Comparison of ENCODE assay signal across 1 cellular context in the genomic region with DNA sequence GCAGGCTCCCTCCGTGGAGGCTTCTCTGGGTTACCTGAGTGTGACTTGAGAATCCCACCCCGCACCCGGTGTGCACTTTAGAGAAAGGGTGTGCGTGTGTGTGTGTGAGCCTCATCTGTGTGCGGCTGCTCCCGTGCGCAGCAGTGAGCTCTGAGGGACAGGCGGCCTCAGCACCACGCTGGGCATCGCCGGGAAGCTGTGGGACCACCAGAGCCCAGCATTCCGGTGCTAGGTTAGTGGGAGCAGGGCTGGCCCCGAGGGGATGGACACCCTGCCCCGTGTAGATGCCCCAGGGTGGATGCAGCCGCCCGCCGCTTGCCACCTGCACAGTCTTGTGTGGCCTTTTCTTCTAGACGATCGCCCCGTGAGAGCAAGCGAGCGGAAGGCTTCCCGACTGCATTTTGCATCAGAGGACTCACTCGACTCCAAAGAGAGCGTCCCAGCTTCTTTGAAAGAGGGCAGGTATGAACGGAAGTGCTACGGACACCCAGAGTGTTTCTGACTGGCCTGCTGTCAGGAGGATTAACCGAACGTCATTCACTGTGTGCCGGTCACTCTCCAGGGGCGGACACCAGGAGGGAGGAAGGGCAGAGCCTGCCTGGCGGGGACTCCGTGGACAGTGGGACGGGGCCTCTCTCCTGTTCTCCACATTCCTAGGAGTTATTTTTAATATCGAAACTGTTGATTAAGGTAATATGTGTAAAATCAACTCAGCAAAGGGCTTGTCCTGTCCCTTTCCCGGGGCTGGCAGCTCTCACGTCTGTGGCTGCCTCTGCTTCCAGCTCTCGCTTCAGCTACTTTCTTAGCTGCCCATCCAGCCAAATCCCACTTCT.
A peak's percentile ranks its signal among the peaks of the same experiment; 100 is the strongest.
TF ChIP-seq lines count a peak whose summit lies in the region.

No MANE protein-coding gene starts in this region.

TF ChIP-seq in HepG2, 621 proteins besides CTCF, POLR2A, EP300 and RAD21:
- TF ChIP-seq SP5 (CRISPR knock-in tag; IDR thresholded peaks at IDR 0.05; ENCODE audit: borderline replicate concordance, low read depth) (no peak), HOXA3 (CRISPR knock-in tag; IDR thresholded peaks at IDR 0.05) (no peak), ASH2L (IDR thresholded peaks at IDR 0.05; ENCODE audit: insufficient read length, low read depth, low read length) (no peak), AGO2 (optimal IDR thresholded peaks at IDR 0.05; ENCODE audit: low read depth, low read length) (peak; percentile 3), CBX5 (CRISPR knock-in tag; IDR thresholded peaks at IDR 0.05; ENCODE audit: borderline replicate concordance) (no peak), HNRNPLL (IDR thresholded peaks at IDR 0.05; ENCODE audit: low read depth, low read length, poor library complexity, severe bottlenecking) (no peak), ARNT2 (CRISPR knock-in tag; IDR thresholded peaks at IDR 0.05; ENCODE audit: low read depth) (no peak)
